8 cellular contexts compared by ENCODE assay signal in the genomic region with DNA sequence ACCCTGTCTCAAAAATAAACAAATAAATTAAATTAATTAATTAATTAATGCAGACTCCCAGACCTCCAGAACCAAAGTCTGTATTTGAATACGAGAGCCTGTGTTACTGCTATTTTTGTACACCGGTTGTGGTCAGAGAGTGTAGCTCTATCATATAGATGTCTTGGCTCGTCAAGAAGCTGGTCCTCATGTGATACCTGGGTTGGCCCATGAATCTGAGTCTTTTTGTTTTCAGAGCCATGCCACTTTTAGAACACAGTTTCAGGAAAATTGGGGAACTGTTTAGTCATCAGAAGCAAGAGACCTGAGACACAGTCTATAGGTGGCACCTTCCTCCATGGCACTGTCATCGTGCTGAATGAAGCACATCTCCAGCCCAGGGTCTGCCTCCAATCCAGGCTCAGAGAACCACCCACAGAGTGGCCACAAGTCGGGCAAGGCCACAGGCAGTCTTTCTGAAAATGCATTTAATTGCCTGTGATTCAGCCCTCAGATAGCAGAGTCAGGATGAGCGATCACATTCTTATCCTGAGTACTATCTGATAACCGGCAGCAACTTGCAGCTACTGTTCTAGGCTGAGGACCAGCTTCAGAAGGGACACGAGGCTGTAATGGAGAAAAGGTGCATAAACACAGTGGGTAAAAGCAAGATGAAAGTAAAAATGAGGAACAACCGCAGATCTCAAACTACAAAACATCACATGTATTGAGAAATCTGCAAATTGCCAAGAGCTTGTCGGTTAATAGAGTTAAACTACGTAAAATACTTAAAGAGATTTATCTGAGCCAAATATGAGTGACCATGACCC. TPM values are rescaled to one million over a fixed set of nuclear protein-coding genes. Genes with fewer than 3 reads are reported as not detected.
A peak's percentile ranks its signal among the peaks of the same experiment; 100 is the strongest.
DNase-seq lines count a peak whose midpoint lies in the region; ATAC-seq, FAIRE-seq and TF ChIP-seq lines count a peak whose summit lies in the region.

No MANE protein-coding gene starts in this region.

- peak overlapping the region; percentile 29 for H3K4me3 ChIP-seq in ACC112 (ENCODE audit: low read depth, low read length)
- H3K4me3 ChIP-seq in fibroblast of villous mesenchyme (ENCODE audit: low read depth, low read length) = no peak overlapping the region
- no peak overlapping the region for H3K4me3 ChIP-seq in small intestine (ENCODE audit: low read depth in 1 of 2, low read length in 2 of 2)
- H3K4me3 ChIP-seq in SJCRH30 = no peak overlapping the region
- no peak overlapping the region for H3K4me3 ChIP-seq in esophagus squamous epithelium

- intact Hi-C loops in esophagus squamous epithelium (cut with DNase I) = no loop called here

- H3K36me3 ChIP-seq in ACC112 (ENCODE audit: insufficient read depth, low read length) (no peaks in the 10 kb centered on the region), small intestine (ENCODE audit: control insufficient read depth in 2 of 2, insufficient read depth in 2 of 2, low read length in 2 of 2) (no peaks in the 10 kb centered on the region), SJCRH30 (no peaks in the 10 kb centered on the region), esophagus squamous epithelium (no peaks in the 10 kb centered on the region)

- ATAC-seq in SK-N-SH treated with all-trans-retinoic acid at 6 μM for 48 hours = peak; percentile 87

- FAIRE-seq in small intestine (lab: Jason Lieb, UNC) = no peak

- H3K27me3 ChIP-seq in ACC112 (ENCODE audit: insufficient read depth, low read length) = no peaks in the 10 kb centered on the region
- no peaks in the 10 kb centered on the region for H3K27me3 ChIP-seq in small intestine (ENCODE audit: control insufficient read depth in 2 of 2, insufficient read depth in 2 of 2, low read length in 2 of 2)
- no peaks in the 10 kb centered on the region for H3K27me3 ChIP-seq in SJCRH30
- no peaks in the 10 kb centered on the region for H3K27me3 ChIP-seq in esophagus squamous epithelium

- peak overlapping the region; percentile 86 for H2AFZ ChIP-seq in ACC112 (ENCODE audit: low read length, unreplicated experiment)

- TF ChIP-seq CTCF in fibroblast of villous mesenchyme (IDR thresholded peaks at IDR 0.05; ENCODE audit: insufficient read depth, low read depth, low read length) = no peak
- TF ChIP-seq CTCF in esophagus squamous epithelium (IDR thresholded peaks at IDR 0.05) = no peak

- H3K9me3 ChIP-seq in small intestine (ENCODE audit: control insufficient read depth, low read depth) (no peaks in the 10 kb centered on the region), SJCRH30 (replicated peaks) (peaks cover 8% of the 10 kb centered on the region; the same call in 1 of the 2 replicates), esophagus squamous epithelium (peaks cover 0 to 4% (median 0%) of the 10 kb centered on the region in 3 donors)

- 77 to 79% (median 79%) methylated on average over 11 of the region's 11 CpGs for WGBS in small intestine, 3 donors
- WGBS in esophagus squamous epithelium, 2 donors = 55 to 59% methylated on average over 9 to 11 of the region's 11 CpGs

- no peak for TF ChIP-seq POLR2A in esophagus squamous epithelium (IDR thresholded peaks at IDR 0.05)

- H3K27ac ChIP-seq in ACC112 (ENCODE audit: low read depth, low read length) (peak overlapping the region; percentile 80), small intestine (ENCODE audit: low read depth in 1 of 2, low read length in 1 of 2) (no peak overlapping the region), SJCRH30 (no peak overlapping the region), esophagus squamous epithelium (peak overlapping the region in 1 of 4 donors; percentile 21)

- peak; percentile 73 for DNase-seq in HCEC 1CT
- peak; percentile 73 for DNase-seq in fibroblast of villous mesenchyme (ENCODE audit: low read depth)
- DNase-seq in D341Med (ENCODE audit: low spot score) = no peak
- DNase-seq in small intestine = no peak
- no peak for DNase-seq in SJCRH30
- no peak for DNase-seq in esophagus squamous epithelium (lab: John Stamatoyannopoulos, UW)

- peaks cover 35% of the 10 kb centered on the region for H3K4me1 ChIP-seq in ACC112 (ENCODE audit: control insufficient read depth, insufficient read depth, low read length, unreplicated experiment)
- no peaks in the 10 kb centered on the region for H3K4me1 ChIP-seq in small intestine (ENCODE audit: control insufficient read depth in 2 of 2, insufficient read depth in 1 of 2, low read depth in 1 of 2, low read length in 1 of 2)
- peaks cover 4% of the 10 kb centered on the region; the same call in 1 of the 2 replicates for H3K4me1 ChIP-seq in SJCRH30
- peaks cover 0 to 13% (median 0%) of the 10 kb centered on the region in 3 donors for H3K4me1 ChIP-seq in esophagus squamous epithelium

- H3K79me2 ChIP-seq in ACC112 (ENCODE audit: control insufficient read depth, insufficient read depth, low read length, unreplicated experiment) = no peaks in the 10 kb centered on the region

TF ChIP-seq in SK-N-SH treated with all-trans-retinoic acid at 6 μM for 48 hours, 23 proteins besides CTCF, POLR2A, EP300 and RAD21:
- TF ChIP-seq, protein P1, sequence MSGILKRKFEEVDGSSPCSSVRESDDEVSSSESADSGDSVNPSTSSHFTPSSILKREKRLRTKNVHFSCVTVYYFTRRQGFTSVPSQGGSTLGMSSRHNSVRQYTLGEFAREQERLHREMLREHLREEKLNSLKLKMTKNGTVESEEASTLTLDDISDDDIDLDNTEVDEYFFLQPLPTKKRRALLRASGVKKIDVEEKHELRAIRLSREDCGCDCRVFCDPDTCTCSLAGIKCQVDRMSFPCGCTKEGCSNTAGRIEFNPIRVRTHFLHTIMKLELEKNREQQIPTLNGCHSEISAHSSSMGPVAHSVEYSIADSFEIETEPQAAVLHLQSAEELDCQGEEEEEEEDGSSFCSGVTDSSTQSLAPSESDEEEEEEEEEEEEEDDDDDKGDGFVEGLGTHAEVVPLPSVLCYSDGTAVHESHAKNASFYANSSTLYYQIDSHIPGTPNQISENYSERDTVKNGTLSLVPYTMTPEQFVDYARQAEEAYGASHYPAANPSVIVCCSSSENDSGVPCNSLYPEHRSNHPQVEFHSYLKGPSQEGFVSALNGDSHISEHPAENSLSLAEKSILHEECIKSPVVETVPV (CRISPR knock-in tag; IDR thresholded peaks at IDR 0.05) = no peak
- TF ChIP-seq ZFP3 (CRISPR knock-in tag; IDR thresholded peaks at IDR 0.05) = no peak
- TF ChIP-seq, protein P2, sequence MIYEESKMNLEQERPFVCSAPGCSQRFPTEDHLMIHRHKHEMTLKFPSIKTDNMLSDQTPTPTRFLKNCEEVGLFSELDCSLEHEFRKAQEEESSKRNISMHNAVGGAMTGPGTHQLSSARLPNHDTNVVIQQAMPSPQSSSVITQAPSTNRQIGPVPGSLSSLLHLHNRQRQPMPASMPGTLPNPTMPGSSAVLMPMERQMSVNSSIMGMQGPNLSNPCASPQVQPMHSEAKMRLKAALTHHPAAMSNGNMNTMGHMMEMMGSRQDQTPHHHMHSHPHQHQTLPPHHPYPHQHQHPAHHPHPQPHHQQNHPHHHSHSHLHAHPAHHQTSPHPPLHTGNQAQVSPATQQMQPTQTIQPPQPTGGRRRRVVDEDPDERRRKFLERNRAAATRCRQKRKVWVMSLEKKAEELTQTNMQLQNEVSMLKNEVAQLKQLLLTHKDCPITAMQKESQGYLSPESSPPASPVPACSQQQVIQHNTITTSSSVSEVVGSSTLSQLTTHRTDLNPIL (CRISPR knock-in tag; IDR thresholded peaks at IDR 0.05; ENCODE audit: low read depth) = no peak
- TF ChIP-seq ZNF70 (CRISPR knock-in tag; IDR thresholded peaks at IDR 0.05) = no peak
- no peak for TF ChIP-seq GLIS3 (CRISPR knock-in tag; IDR thresholded peaks at IDR 0.05)
- TF ChIP-seq TSHZ2 (CRISPR knock-in tag; IDR thresholded peaks at IDR 0.05) = no peak
- TF ChIP-seq OSR1 (CRISPR knock-in tag; IDR thresholded peaks at IDR 0.05) = no peak
- TF ChIP-seq ISL1 (CRISPR knock-in tag; IDR thresholded peaks at IDR 0.05) = peak; percentile 33; the same call in 1 of the 2 replicates

RNA-seq across cellular contexts. Expression of gene HAPSTR1, which starts 14.2 kb away (rescaled TPM):
- 86.8 and 87.0 TPM in 2 replicates for total RNA-seq in fibroblast of villous mesenchyme
- polyA plus RNA-seq in small intestine = 10 to 100 TPM; 11.6 to 18.1 (median 11.9) TPM
- total RNA-seq in SJCRH30 (2014; rRNA removed; shearing (Covaris generic)) = 52.5 and 59.3 TPM in 2 replicates
- total RNA-seq in esophagus squamous epithelium = 10 to 100 TPM; 37.8 to 59.8 (median 47.0) TPM

Comparison
In these comparisons a context has a peak if more than half of its experiments do, and no peak if none do; other contexts are left out.
1. DNase-seq: peak in HCEC 1CT (single experiment) and fibroblast of villous mesenchyme (single experiment); none in D341Med (single experiment), small intestine (single experiment), SJCRH30 (0 of 2) and esophagus squamous epithelium (single experiment).